ENCODE assay signal across 8 cellular contexts in the genomic region with DNA sequence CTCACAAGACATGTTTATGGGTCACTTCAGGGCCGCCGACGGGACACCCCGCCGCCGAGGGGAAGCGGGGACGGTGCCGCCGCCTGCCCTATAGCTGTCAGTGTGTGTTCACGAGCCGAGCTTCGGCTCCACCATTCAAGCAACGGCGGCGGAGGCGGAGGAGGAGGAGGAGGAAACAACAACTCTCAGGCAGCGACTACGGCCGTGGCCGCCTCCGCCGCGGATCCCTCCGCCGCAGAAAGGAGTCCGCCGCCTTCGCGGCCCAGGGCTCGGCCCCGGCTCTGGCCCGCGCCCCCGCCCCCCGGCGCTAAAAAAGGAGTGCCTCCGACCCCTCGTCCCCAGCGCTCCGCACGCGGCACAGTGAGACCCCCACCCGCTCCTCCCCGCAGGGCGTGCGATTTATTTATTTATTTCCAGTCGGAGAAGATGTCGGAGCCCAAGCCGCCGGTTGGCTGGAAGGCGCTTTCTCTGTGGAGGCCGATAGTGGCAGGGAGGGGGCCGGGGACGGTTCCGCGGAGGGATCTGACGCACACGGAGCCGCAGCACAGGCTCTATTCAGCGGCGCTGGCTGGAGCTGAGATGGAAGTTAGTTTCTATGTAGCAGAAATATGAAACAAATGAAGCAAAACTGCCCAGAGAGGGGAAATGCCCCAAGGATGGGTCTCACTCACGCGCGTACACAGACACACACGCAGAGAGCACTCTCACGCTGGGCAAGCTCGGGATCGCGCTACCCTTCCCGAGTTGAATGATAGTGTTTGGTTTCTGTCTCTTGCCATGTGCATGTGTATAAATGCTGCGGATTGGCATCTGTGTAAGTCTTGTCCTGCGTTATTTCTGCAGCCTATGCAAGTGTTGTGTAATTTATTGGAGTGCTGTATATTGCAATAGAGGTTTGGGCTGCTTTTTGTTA. TPM values are rescaled to one million over a fixed set of nuclear protein-coding genes. Genes with fewer than 3 reads are reported as not detected.
DNase-seq lines count a peak whose midpoint lies in the region; ATAC-seq lines count a peak whose summit lies in the region.

Gene PHIP (minus strand): TSS at position 198 of the 913 bp plus-strand sequence. CDS start 186 bp downstream, at position 12.

- peak within 1 kb of the TSS; percentile 98 for H3K27ac ChIP-seq in naive thymus-derived CD4-positive, alpha-beta T cell (ENCODE audit: low read depth, low read length)

- no peaks in the 10 kb centered on the region for H3K9me3 ChIP-seq in naive thymus-derived CD4-positive, alpha-beta T cell (ENCODE audit: control insufficient read depth in 2 of 3, low read length in 3 of 3)

- peak within 1 kb of the TSS; percentile 98 for H3K27ac Mint-ChIP-seq in activated T-helper 1 cell treated with anti-CD3 and anti-CD28 coated beads, Interleukin-12 subunit alpha, Interleukin-12 subunit beta, Interleukin-2, Interleukin-4 antibody, amounts not matched to agents 30 ng/mL and 10 ng/mL and 1 ng/mL, durations not matched to agents 14 hours and 24 hours and 36 hours
- peak within 1 kb of the TSS; percentile 93 to 98 (median 95) for H3K27ac Mint-ChIP-seq in naive thymus-derived CD4-positive, alpha-beta T cell
- peak within 1 kb of the TSS; percentile 95 for H3K27ac Mint-ChIP-seq in stimulated activated memory B cell treated with anti-CD40 and anti-IgM and Interleukin-4, amounts not matched to agents 10 μg/mL and 1 μg/mL and 100 μg/mL, for 72 hours

- peak; percentile 90 for ATAC-seq in naive thymus-derived CD4-positive, alpha-beta T cell
- peak; percentile 87 for ATAC-seq in stimulated activated memory B cell treated with anti-CD40 and anti-IgM and Interleukin-4, amounts not matched to agents 10 μg/mL and 1 μg/mL and 100 μg/mL, for 72 hours

- H3K4me1 Mint-ChIP-seq in activated T-helper 1 cell treated with anti-CD3 and anti-CD28 coated beads, Interleukin-12 subunit alpha, Interleukin-12 subunit beta, Interleukin-2, Interleukin-4 antibody, amounts not matched to agents 30 ng/mL and 10 ng/mL and 1 ng/mL, durations not matched to agents 14 hours and 24 hours and 36 hours (ENCODE audit: low read depth) = peaks cover 34% of the 10 kb centered on the region
- peaks cover 19 to 47% (median 41%) of the 10 kb centered on the region in 7 donors for H3K4me1 Mint-ChIP-seq in naive thymus-derived CD4-positive, alpha-beta T cell
- peaks cover 27% of the 10 kb centered on the region for H3K4me1 Mint-ChIP-seq in stimulated activated memory B cell treated with anti-CD40 and anti-IgM and Interleukin-4, amounts not matched to agents 10 μg/mL and 1 μg/mL and 100 μg/mL, for 72 hours

- peaks cover 8% of the 10 kb centered on the region for H3K36me3 Mint-ChIP-seq in activated T-helper 1 cell treated with anti-CD3 and anti-CD28 coated beads, Interleukin-12 subunit alpha, Interleukin-12 subunit beta, Interleukin-2, Interleukin-4 antibody, amounts not matched to agents 30 ng/mL and 10 ng/mL and 1 ng/mL, durations not matched to agents 14 hours and 24 hours and 36 hours (ENCODE audit: low read depth)
- peaks cover 0 to 11% (median 0%) of the 10 kb centered on the region in 5 donors for H3K36me3 Mint-ChIP-seq in naive thymus-derived CD4-positive, alpha-beta T cell
- no peaks in the 10 kb centered on the region for H3K36me3 Mint-ChIP-seq in stimulated activated memory B cell treated with anti-CD40 and anti-IgM and Interleukin-4, amounts not matched to agents 10 μg/mL and 1 μg/mL and 100 μg/mL, for 72 hours

- peak within 1 kb of the TSS; percentile 83 for H3K4me3 ChIP-seq in naive thymus-derived CD4-positive, alpha-beta T cell (ENCODE audit: low read length)

- H3K27me3 ChIP-seq in naive thymus-derived CD4-positive, alpha-beta T cell (ENCODE audit: control insufficient read depth in 2 of 2, insufficient read depth in 2 of 2, low read length in 2 of 2) = no peaks in the 10 kb centered on the region

- intact Hi-C loops in activated T-helper 1 cell treated with anti-CD3 and anti-CD28 coated beads, Interleukin-12 subunit alpha, Interleukin-12 subunit beta, Interleukin-2, Interleukin-4 antibody, amounts not matched to agents 30 ng/mL and 10 ng/mL and 1 ng/mL, durations not matched to agents 14 hours and 24 hours and 36 hours (cut with micrococcal nuclease) = loop anchor here (1.0 to 10.0 kb wide), 8 partner anchors 38 to 1086 kb away; partner anchors contain the start of genes HMGN3, IRAK1BP1 and LCA5
- intact Hi-C loops in naive thymus-derived CD4-positive, alpha-beta T cell (cut with micrococcal nuclease) = loop anchor here (1.0 to 10.0 kb wide), 14 partner anchors 8 to 1029 kb away; partner anchors contain the start of genes BCKDHB (in 2 of the 2), HMGN3 (in 2 of the 2), IRAK1BP1 (in 2 of the 2) and LCA5 (in 2 of the 2)

- CTCF ChIA-PET in naive thymus-derived CD4-positive, alpha-beta T cell (lab: Charles Lee) = interaction anchor here (1.6 kb wide), 1 partner anchor 36 kb away, joined by 5 read pairs; no protein-coding TSS in a partner anchor

- POLR2A ChIA-PET in naive thymus-derived CD4-positive, alpha-beta T cell (lab: Charles Lee) = interaction anchor here (0.6 to 5.6 kb wide), 20 partner anchors 9 to 1028 kb away, joined by 3 to 44 read pairs (median 6); partner anchors contain the start of genes BCKDHB, HMGN3, IRAK1BP1 and LCA5

- H3K27me3 Mint-ChIP-seq in activated T-helper 1 cell treated with anti-CD3 and anti-CD28 coated beads, Interleukin-12 subunit alpha, Interleukin-12 subunit beta, Interleukin-2, Interleukin-4 antibody, amounts not matched to agents 30 ng/mL and 10 ng/mL and 1 ng/mL, durations not matched to agents 14 hours and 24 hours and 36 hours (ENCODE audit: insufficient read depth) = peaks cover 20% of the 10 kb centered on the region
- H3K27me3 Mint-ChIP-seq in naive thymus-derived CD4-positive, alpha-beta T cell = peaks cover 4 to 23% (median 15%) of the 10 kb centered on the region in 5 donors
- no peaks in the 10 kb centered on the region for H3K27me3 Mint-ChIP-seq in stimulated activated memory B cell treated with anti-CD40 and anti-IgM and Interleukin-4, amounts not matched to agents 10 μg/mL and 1 μg/mL and 100 μg/mL, for 72 hours

- H3K4me3 Mint-ChIP-seq in activated T-helper 1 cell treated with anti-CD3 and anti-CD28 coated beads, Interleukin-12 subunit alpha, Interleukin-12 subunit beta, Interleukin-2, Interleukin-4 antibody, amounts not matched to agents 30 ng/mL and 10 ng/mL and 1 ng/mL, durations not matched to agents 14 hours and 24 hours and 36 hours = peak within 1 kb of the TSS; percentile 93
- peak within 1 kb of the TSS; percentile 92 to 98 (median 94) for H3K4me3 Mint-ChIP-seq in naive thymus-derived CD4-positive, alpha-beta T cell
- H3K4me3 Mint-ChIP-seq in stimulated activated memory B cell treated with anti-CD40 and anti-IgM and Interleukin-4, amounts not matched to agents 10 μg/mL and 1 μg/mL and 100 μg/mL, for 72 hours = peak within 1 kb of the TSS; percentile 91

- peaks cover 0 to 12% (median 0%) of the 10 kb centered on the region in 3 experiments for H3K36me3 ChIP-seq in naive thymus-derived CD4-positive, alpha-beta T cell (ENCODE audit: control insufficient read depth in 2 of 3, insufficient read depth in 3 of 3, low read length in 3 of 3)

- no peaks in the 10 kb centered on the region for H3K9me3 Mint-ChIP-seq in activated T-helper 1 cell treated with anti-CD3 and anti-CD28 coated beads, Interleukin-12 subunit alpha, Interleukin-12 subunit beta, Interleukin-2, Interleukin-4 antibody, amounts not matched to agents 30 ng/mL and 10 ng/mL and 1 ng/mL, durations not matched to agents 14 hours and 24 hours and 36 hours
- H3K9me3 Mint-ChIP-seq in naive thymus-derived CD4-positive, alpha-beta T cell = peaks cover 0 to 9% (median 0%) of the 10 kb centered on the region in 11 donors
- no peaks in the 10 kb centered on the region for H3K9me3 Mint-ChIP-seq in stimulated activated memory B cell treated with anti-CD40 and anti-IgM and Interleukin-4, amounts not matched to agents 10 μg/mL and 1 μg/mL and 100 μg/mL, for 72 hours

- peaks cover 19 to 21% of the 10 kb centered on the region in 2 donors for H3K4me1 ChIP-seq in naive thymus-derived CD4-positive, alpha-beta T cell (ENCODE audit: control insufficient read depth in 2 of 2, insufficient read depth in 2 of 2, low read length in 2 of 2)

- DNase-seq in EH (ENCODE audit: low read depth) (peak; percentile 96), GOT3 (lab: John Stamatoyannopoulos, UW) (peak; percentile 91), LHCN-M2 (ENCODE audit: low read depth) (peak; percentile 96), RPMI7951 (ENCODE audit: low read depth) (peak; percentile 98), fibroblast of gingiva (ENCODE audit: low read depth) (peak; percentile 100)
- DNase-seq in activated T-helper 1 cell treated with anti-CD3 and anti-CD28 coated beads, Interleukin-12 subunit alpha, Interleukin-12 subunit beta, Interleukin-2, Interleukin-4 antibody, amounts not matched to agents 30 ng/mL and 10 ng/mL and 1 ng/mL, durations not matched to agents 14 hours and 24 hours and 36 hours (ENCODE audit: low spot score) = peak; percentile 87
- peak; percentile 89 to 97 (median 94) for DNase-seq in naive thymus-derived CD4-positive, alpha-beta T cell

RNA-seq across cellular contexts. Expression of gene PHIP, which starts in this region (rescaled TPM):
- 20.1 and 23.7 TPM in 2 replicates for total RNA-seq in LHCN-M2 (2014; rRNA removed)
- 3.4 TPM for polyA plus RNA-seq in LHCN-M2 (2012)
- 20.0 and 24.4 TPM in 2 replicates for total RNA-seq in RPMI7951 (2014; rRNA removed; shearing (Covaris generic))
- 34.8 and 37.2 TPM in 2 replicates for total RNA-seq in activated T-helper 1 cell treated with anti-CD3 and anti-CD28 coated beads, Interleukin-12 subunit alpha, Interleukin-12 subunit beta, Interleukin-2, Interleukin-4 antibody, amounts not matched to agents 30 ng/mL and 10 ng/mL and 1 ng/mL, durations not matched to agents 14 hours and 24 hours and 36 hours
- total RNA-seq in naive thymus-derived CD4-positive, alpha-beta T cell = 10 to 100 TPM; 34.0 to 46.8 (median 41.6) TPM
- polyA plus RNA-seq in naive thymus-derived CD4-positive, alpha-beta T cell = 10 to 100 TPM; 13.4 to 14.4 TPM

Comparison
In these comparisons a context has a peak if more than half of its experiments do, and no peak if none do; other contexts are left out.
1. Peak in every context shown above with its lines: DNase-seq, ATAC-seq, H3K4me3 ChIP-seq and H3K27ac ChIP-seq.